In genomic region chr1:96660503-96660902, GRCh38 we compare ENCODE assay signal across 20 cellular contexts.
DNase-seq lines count a peak whose midpoint lies in the region; ATAC-seq and TF ChIP-seq lines count a peak whose summit lies in the region.
"Had no signal": no experiment of that assay in that cellular context is flagged by ENCODE, and none has a peak within 500 bp of the region (broad histone marks: within the 10 kb centered on the region; RNA-seq: fewer than 3 reads in every experiment).

No MANE protein-coding gene starts in this region.

- H3K9me3 ChIP-seq in left lung: peaks cover 0 to 23% of the 10 kb centered on the region in 2 donors

- intact Hi-C loops in left lung (cut with DNase I): no loop called here

- no peak for ATAC-seq in left lung
- no peak for ATAC-seq in HG02973 (IDR thresholded peaks at IDR 0.05; ENCODE audit: unreplicated experiment)
- no peak for ATAC-seq in HG02870 (IDR thresholded peaks at IDR 0.05; ENCODE audit: unreplicated experiment)

- H3K27me3 ChIP-seq in left lung: no peaks in the 10 kb centered on the region
- H3K27me3 ChIP-seq: BLaER1 treated with 17β-estradiol and CSF1 and Interleukin-3, amounts not matched to agents 10 nM and 100 nM; hepatocyte had no signal

- no peaks in the 10 kb centered on the region for H3K36me3 ChIP-seq in left lung
- H3K36me3 ChIP-seq: BLaER1 treated with 17β-estradiol and CSF1 and Interleukin-3, amounts not matched to agents 10 nM and 100 nM had no signal

- TF ChIP-seq CTCF in epithelial cell of proximal tubule (conservative IDR thresholded peaks at IDR 0.05; ENCODE audit: low read depth, low read length) (no peak), left lung (IDR thresholded peaks at IDR 0.05) (no peak)

- H3K4me3 ChIP-seq in epithelial cell of proximal tubule (ENCODE audit: low read depth, low read length): no peak overlapping the region
- H3K4me3 ChIP-seq in left lung: no peak overlapping the region
- H3K4me3 ChIP-seq: BLaER1 treated with 17β-estradiol and CSF1 and Interleukin-3, amounts not matched to agents 10 nM and 100 nM; hepatocyte had no signal

- DNase-seq in EH (ENCODE audit: low read depth) (peak; percentile 8), NCI-H226 (peak; percentile 69), epithelial cell of proximal tubule (ENCODE audit: low read depth) (peak; percentile 9), non-pigmented ciliary epithelial cell (ENCODE audit: low read depth) (peak; percentile 42), left lung (no peak)
- no peak for DNase-seq in activated CD8-positive, alpha-beta memory T cell treated with anti-CD3 and anti-CD28 coated beads, Interleukin-2, amount 50 U/mL, for 4 hours
- DNase-seq: activated CD4-positive, alpha-beta T cell treated with anti-CD3 and anti-CD28 coated beads for 48 hours; activated CD8-positive, alpha-beta memory T cell treated with anti-CD3 and anti-CD28 coated beads, Interleukin-2, amount 50 U/mL, for 48 hours; activated naive CD4-positive, alpha-beta T cell treated with Interleukin-2 at 50 U/mL for 16 hours; H9; NCI-H1694; NCI-H446; small intestine; stimulated activated CD4-positive, alpha-beta T cell treated with anti-CD3 and anti-CD28 coated beads, Interleukin-4, amount 100 ng/mL, for 24 hours had no signal

- H3K27ac ChIP-seq in left lung: no peak overlapping the region
- H3K27ac ChIP-seq: BLaER1 treated with 17β-estradiol and CSF1 and Interleukin-3, amounts not matched to agents 10 nM and 100 nM; epithelial cell of prostate; hepatocyte; RWPE1 had no signal

- H3K4me1 ChIP-seq in left lung: no peaks in the 10 kb centered on the region
- H3K4me1 ChIP-seq: BLaER1 treated with 17β-estradiol and CSF1 and Interleukin-3, amounts not matched to agents 10 nM and 100 nM had no signal

Comparison
In these comparisons a context has a peak if more than half of its experiments do, and no peak if none do; other contexts are left out.
1. DNase-seq: peak in EH (single experiment), NCI-H226 (single experiment), epithelial cell of proximal tubule (single experiment) and non-pigmented ciliary epithelial cell (single experiment); none in left lung (0 of 2) and activated CD8-positive, alpha-beta memory T cell treated with anti-CD3 and anti-CD28 coated beads, Interleukin-2, amount 50 U/mL, for 4 hours (single experiment).